5 cellular contexts compared by ENCODE assay signal in the genomic region with DNA sequence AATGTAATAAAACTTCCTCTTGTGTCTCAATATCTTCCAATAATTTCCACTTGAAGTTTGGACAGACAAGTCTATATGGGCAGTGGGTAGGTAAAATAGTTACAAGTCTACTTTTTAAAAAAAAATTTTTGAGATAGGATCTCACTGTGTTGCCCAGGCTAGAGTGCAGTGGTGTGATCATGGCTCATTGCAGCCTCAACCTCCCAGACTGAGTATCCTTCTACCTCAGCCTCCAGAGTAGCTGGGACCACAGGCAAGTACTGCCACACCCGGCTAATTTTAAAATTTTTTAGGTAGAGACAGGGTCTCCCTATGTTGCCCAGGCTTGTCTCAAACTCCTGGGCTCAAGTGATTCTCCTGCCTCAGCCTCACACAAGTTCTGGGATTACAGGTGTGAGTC. TPM values are rescaled to one million over a fixed set of nuclear protein-coding genes. Genes with fewer than 3 reads are reported as not detected.
DNase-seq lines count a peak whose midpoint lies in the region; ATAC-seq and TF ChIP-seq lines count a peak whose summit lies in the region.
"Not testable (repeated sequence)": the region's sequence is repeated elsewhere in the genome, so short reads cannot be mapped to it uniquely, and the experiment has no call there.

No MANE protein-coding gene starts in this region.

- H3K4me3 Mint-ChIP-seq in IgD-negative memory B cell; activated CD4-positive, alpha-beta T cell treated with anti-CD3 and anti-CD28 coated beads, Interleukin-2, amount 10 ng/mL, durations not matched to agents 24 days and 14 days; activated T-cell treated with anti-CD3 and anti-CD28 coated beads, Interleukin-2, amount 50 U/mL, for 24 hours; activated naive CD8-positive, alpha-beta T cell: not testable (repeated sequence)

- H3K4me1 Mint-ChIP-seq in IgD-negative memory B cell: peaks cover 31 to 36% (median 33%) of the 10 kb centered on the region in 3 donors
- H3K4me1 Mint-ChIP-seq in activated CD4-positive, alpha-beta T cell treated with anti-CD3 and anti-CD28 coated beads, Interleukin-2, amount 10 ng/mL, durations not matched to agents 24 days and 14 days: not testable (repeated sequence)
- peaks cover 22% of the 10 kb centered on the region for H3K4me1 Mint-ChIP-seq in activated T-cell treated with anti-CD3 and anti-CD28 coated beads, Interleukin-2, amount 50 U/mL, for 24 hours (ENCODE audit: low read depth)
- H3K4me1 Mint-ChIP-seq in activated naive CD8-positive, alpha-beta T cell (ENCODE audit: low read depth): peaks cover 23% of the 10 kb centered on the region

- not testable (repeated sequence) for H3K36me3 Mint-ChIP-seq in IgD-negative memory B cell; activated naive CD8-positive, alpha-beta T cell
- peaks cover 18% of the 10 kb centered on the region for H3K36me3 Mint-ChIP-seq in activated CD4-positive, alpha-beta T cell treated with anti-CD3 and anti-CD28 coated beads, Interleukin-2, amount 10 ng/mL, durations not matched to agents 24 days and 14 days (ENCODE audit: low read depth)
- peaks cover 62% of the 10 kb centered on the region for H3K36me3 Mint-ChIP-seq in activated T-cell treated with anti-CD3 and anti-CD28 coated beads, Interleukin-2, amount 50 U/mL, for 24 hours (ENCODE audit: low read depth)

- H3K27me3 Mint-ChIP-seq in IgD-negative memory B cell; activated CD4-positive, alpha-beta T cell treated with anti-CD3 and anti-CD28 coated beads, Interleukin-2, amount 10 ng/mL, durations not matched to agents 24 days and 14 days; activated T-cell treated with anti-CD3 and anti-CD28 coated beads, Interleukin-2, amount 50 U/mL, for 24 hours; activated naive CD8-positive, alpha-beta T cell: not testable (repeated sequence)

- H3K27ac ChIP-seq in foreskin keratinocyte: not testable (repeated sequence)

- not testable (repeated sequence) for TF ChIP-seq CTCF in foreskin keratinocyte (conservative IDR thresholded peaks at IDR 0.05)

- ATAC-seq in foreskin keratinocyte: peak; percentile 68

- H3K4me1 ChIP-seq in foreskin keratinocyte: not testable (repeated sequence)

- H3K9me3 Mint-ChIP-seq in IgD-negative memory B cell; activated CD4-positive, alpha-beta T cell treated with anti-CD3 and anti-CD28 coated beads, Interleukin-2, amount 10 ng/mL, durations not matched to agents 24 days and 14 days; activated T-cell treated with anti-CD3 and anti-CD28 coated beads, Interleukin-2, amount 50 U/mL, for 24 hours; activated naive CD8-positive, alpha-beta T cell (ENCODE audit: low read depth): not testable (repeated sequence)

- not testable (repeated sequence) for H3K27me3 ChIP-seq in foreskin keratinocyte

- intact Hi-C loops in activated CD4-positive, alpha-beta T cell treated with anti-CD3 and anti-CD28 coated beads, Interleukin-2, amount 10 ng/mL, durations not matched to agents 24 days and 14 days (cut with micrococcal nuclease): not testable (repeated sequence)

- peak overlapping the region in 2 of 3 donors; percentile 30 to 50 for H3K27ac Mint-ChIP-seq in IgD-negative memory B cell
- H3K27ac Mint-ChIP-seq in activated CD4-positive, alpha-beta T cell treated with anti-CD3 and anti-CD28 coated beads, Interleukin-2, amount 10 ng/mL, durations not matched to agents 24 days and 14 days: not testable (repeated sequence)
- H3K27ac Mint-ChIP-seq in activated T-cell treated with anti-CD3 and anti-CD28 coated beads, Interleukin-2, amount 50 U/mL, for 24 hours: peak overlapping the region; percentile 26
- H3K27ac Mint-ChIP-seq in activated naive CD8-positive, alpha-beta T cell: peak overlapping the region; percentile 23

- peak; percentile 41 for DNase-seq in activated CD4-positive, alpha-beta T cell treated with anti-CD3 and anti-CD28 coated beads, Interleukin-2, amount 10 ng/mL, durations not matched to agents 24 days and 14 days
- not testable (repeated sequence) for DNase-seq in activated T-cell treated with anti-CD3 and anti-CD28 coated beads, Interleukin-2, amount 50 U/mL, for 24 hours; foreskin keratinocyte

RNA-seq across cellular contexts. Expression of gene TRMT11, which starts 13.9 kb away (rescaled TPM):
- 10.0 TPM for polyA plus RNA-seq in IgD-negative memory B cell
- total RNA-seq in activated CD4-positive, alpha-beta T cell treated with anti-CD3 and anti-CD28 coated beads, Interleukin-2, amount 10 ng/mL, durations not matched to agents 24 days and 14 days: 33.6 and 34.4 TPM in 2 replicates
- 16.0 and 19.8 TPM in 2 replicates for total RNA-seq in foreskin keratinocyte
- 7.4 and 10.0 TPM in 2 replicates for polyA plus RNA-seq in foreskin keratinocyte

RNA-seq across cellular contexts. Expression of gene HINT3, which starts 15.9 kb away (rescaled TPM):
- 13.3 TPM for polyA plus RNA-seq in IgD-negative memory B cell
- total RNA-seq in activated CD4-positive, alpha-beta T cell treated with anti-CD3 and anti-CD28 coated beads, Interleukin-2, amount 10 ng/mL, durations not matched to agents 24 days and 14 days: 8.5 and 8.9 TPM in 2 replicates
- 9.7 and 10.0 TPM in 2 replicates for total RNA-seq in foreskin keratinocyte
- 4.5 and 5.5 TPM in 2 replicates for polyA plus RNA-seq in foreskin keratinocyte
